11 cellular contexts compared by ENCODE assay signal in genomic region chr17:38920374-38921291, GRCh38. TPM values are rescaled to one million over a fixed set of nuclear protein-coding genes. Genes with fewer than 3 reads are reported as not detected.
DNase-seq lines count a peak whose midpoint lies in the region; TF ChIP-seq lines count a peak whose summit lies in the region.
"Had no signal": no experiment of that assay in that cellular context is flagged by ENCODE, and none has a peak within 500 bp of the region (broad histone marks: within the 10 kb centered on the region; RNA-seq: fewer than 3 reads in every experiment).

No MANE protein-coding gene starts in this region.

- TF ChIP-seq EP300 in tibial nerve (IDR thresholded peaks at IDR 0.05) = no peak

- H3K27me3 Mint-ChIP-seq in activated CD4-positive, alpha-beta T cell treated with anti-CD3 and anti-CD28 coated beads, Interleukin-2, amount 10 ng/mL, durations not matched to agents 24 days and 14 days = no peaks in the 10 kb centered on the region
- H3K27me3 Mint-ChIP-seq in brain = peaks cover 4% of the 10 kb centered on the region

- H3K27me3 ChIP-seq in muscle layer of colon (ENCODE audit: control insufficient read depth in 1 of 2, insufficient read depth in 2 of 2, low read length in 2 of 2) = no peaks in the 10 kb centered on the region
- no peaks in the 10 kb centered on the region for H3K27me3 ChIP-seq in tibial nerve

- no peak overlapping the region for H3K4me3 Mint-ChIP-seq in activated CD4-positive, alpha-beta T cell treated with anti-CD3 and anti-CD28 coated beads, Interleukin-2, amount 10 ng/mL, durations not matched to agents 24 days and 14 days
- H3K4me3 Mint-ChIP-seq in brain = no peak overlapping the region

- no peak for TF ChIP-seq POLR2A in tibial nerve (IDR thresholded peaks at IDR 0.05)

- peak overlapping the region; percentile 39 for H3K27ac Mint-ChIP-seq in activated CD4-positive, alpha-beta T cell treated with anti-CD3 and anti-CD28 coated beads, Interleukin-2, amount 10 ng/mL, durations not matched to agents 24 days and 14 days
- H3K27ac Mint-ChIP-seq in brain = peak overlapping the region in 3 of 5 experiments; percentile 18 to 91 (median 56)

- H3K4me1 Mint-ChIP-seq in activated CD4-positive, alpha-beta T cell treated with anti-CD3 and anti-CD28 coated beads, Interleukin-2, amount 10 ng/mL, durations not matched to agents 24 days and 14 days = peaks cover 21% of the 10 kb centered on the region
- H3K4me1 Mint-ChIP-seq in brain = peaks cover 40% of the 10 kb centered on the region

- no peak for TF ChIP-seq CTCF in brain (conservative IDR thresholded peaks at IDR 0.05)
- no peak for TF ChIP-seq CTCF in tibial nerve (IDR thresholded peaks at IDR 0.05)
- TF ChIP-seq CTCF in GM13976 (IDR thresholded peaks at IDR 0.05; ENCODE audit: borderline replicate concordance, control extremely low read depth, extremely low read depth, insufficient read depth, missing control alignments) = no peak

- peaks cover 40% of the 10 kb centered on the region for H3K36me3 ChIP-seq in muscle layer of colon (ENCODE audit: insufficient read depth, low read length)
- H3K36me3 ChIP-seq in tibial nerve = peaks cover 0 to 54% (median 26%) of the 10 kb centered on the region in 3 donors

- DNase-seq in activated CD4-positive, alpha-beta T cell treated with anti-CD3 and anti-CD28 coated beads, Interleukin-2, amount 10 ng/mL, durations not matched to agents 24 days and 14 days = no peak
- no peak for DNase-seq in activated CD4-positive, alpha-beta T cell treated with anti-CD3 and anti-CD28 coated beads, Interleukin-2, amount 50 U/mL, for 48 hours
- DNase-seq in tibial nerve (ENCODE audit: low spot score in 2 of 2) = no peak
- no peak for DNase-seq in DMS153 (lab: John Stamatoyannopoulos, UW)
- no peak for DNase-seq in GM13976 (ENCODE audit: low spot score)
- DNase-seq in caudate nucleus (lab: John Stamatoyannopoulos, UW) = no peak
- DNase-seq: GF-D8, HCEC 1CT, MM.1S had no signal

- in situ Hi-C loops in GM13976 (cut with MboI; ENCODE audit: low sequenced_read_pairs, unreplicated experiment) = no loop called here

- no peak overlapping the region for H3K4me3 ChIP-seq in muscle layer of colon (ENCODE audit: low read depth in 1 of 2, low read length in 2 of 2)
- H3K4me3 ChIP-seq in tibial nerve = no peak overlapping the region

- H3K27ac ChIP-seq in muscle layer of colon (ENCODE audit: low read depth, low read length) = peak overlapping the region; percentile 72
- peak overlapping the region in 3 of 4 donors; percentile 40 to 77 (median 77) for H3K27ac ChIP-seq in tibial nerve
- no peak overlapping the region for H3K27ac ChIP-seq in caudate nucleus (ENCODE audit: low read depth, low read length)

- no peaks in the 10 kb centered on the region for H3K9me3 Mint-ChIP-seq in activated CD4-positive, alpha-beta T cell treated with anti-CD3 and anti-CD28 coated beads, Interleukin-2, amount 10 ng/mL, durations not matched to agents 24 days and 14 days
- no peaks in the 10 kb centered on the region for H3K9me3 Mint-ChIP-seq in brain

- H3K4me1 ChIP-seq in muscle layer of colon (ENCODE audit: insufficient read depth, low read length) (peaks cover 49% of the 10 kb centered on the region), tibial nerve (peaks cover 0 to 68% (median 25%) of the 10 kb centered on the region in 4 donors)

- intact Hi-C loops in activated CD4-positive, alpha-beta T cell treated with anti-CD3 and anti-CD28 coated beads, Interleukin-2, amount 10 ng/mL, durations not matched to agents 24 days and 14 days (cut with micrococcal nuclease) = no loop called here

- peaks cover 31% of the 10 kb centered on the region for H3K36me3 Mint-ChIP-seq in activated CD4-positive, alpha-beta T cell treated with anti-CD3 and anti-CD28 coated beads, Interleukin-2, amount 10 ng/mL, durations not matched to agents 24 days and 14 days (ENCODE audit: low read depth)
- peaks cover 37% of the 10 kb centered on the region for H3K36me3 Mint-ChIP-seq in brain

- 60 to 62% methylated on average over 9 of the region's 9 CpGs for WGBS in tibial nerve, 2 donors

- no peak overlapping the region for H3K9ac ChIP-seq in muscle layer of colon (ENCODE audit: low read length)

- H3K9me3 ChIP-seq in muscle layer of colon (ENCODE audit: low read length) = no peaks in the 10 kb centered on the region
- H3K9me3 ChIP-seq in tibial nerve = no peaks in the 10 kb centered on the region

RNA-seq across cellular contexts. Expression of gene FBXO47, which starts 46.6 kb away (rescaled TPM):
- 0.09 TPM in 1 of 2 replicates, not detected in the other for total RNA-seq in activated CD4-positive, alpha-beta T cell treated with anti-CD3 and anti-CD28 coated beads, Interleukin-2, amount 10 ng/mL, durations not matched to agents 24 days and 14 days
- not detected for polyA plus RNA-seq in brain (ENCODE audit: insufficient read depth, low read depth, low replicate concordance)
- total RNA-seq in tibial nerve = not detected

RNA-seq across cellular contexts. Expression of gene LASP1, which starts 50.8 kb away (rescaled TPM):
- 130 and 131 TPM in 2 replicates for total RNA-seq in activated CD4-positive, alpha-beta T cell treated with anti-CD3 and anti-CD28 coated beads, Interleukin-2, amount 10 ng/mL, durations not matched to agents 24 days and 14 days
- polyA plus RNA-seq in brain (ENCODE audit: insufficient read depth, low read depth, low replicate concordance) = 108 TPM
- total RNA-seq in tibial nerve = 100 to 1,000 TPM; 110 to 165 (median 137) TPM
